Comparison of ENCODE assay signal across 8 cellular contexts in genomic region chr11:9264381-9265210, GRCh38. TPM values are rescaled to one million over a fixed set of nuclear protein-coding genes. Genes with fewer than 3 reads are reported as not detected.
A peak's percentile ranks its signal among the peaks of the same experiment; 100 is the strongest.
DNase-seq lines count a peak whose midpoint lies in the region; ATAC-seq and TF ChIP-seq lines count a peak whose summit lies in the region.

No MANE protein-coding gene starts in this region.

- TF ChIP-seq CTCF in PC-3 (conservative IDR thresholded peaks at IDR 0.05; ENCODE audit: low read depth, low read length) (no peak), glutamatergic neuron (IDR thresholded peaks at IDR 0.05; ENCODE audit: partially characterized antibody, unreplicated experiment) (no peak)

- ATAC-seq in HG02973 (IDR thresholded peaks at IDR 0.05; ENCODE audit: unreplicated experiment) = peak; percentile 23
- peak; percentile 56 for ATAC-seq in PC-3
- peak; percentile 80 for ATAC-seq in aorta (ENCODE audit: low FRiP score)

- peak overlapping the region; percentile 99 for H3K27ac Mint-ChIP-seq in activated naive CD8-positive, alpha-beta T cell
- H3K27ac Mint-ChIP-seq in glutamatergic neuron (ENCODE audit: unreplicated experiment) = peak overlapping the region; percentile 91

- H3K9me3 ChIP-seq in PC-3 (ENCODE audit: low read length) (no peaks in the 10 kb centered on the region), aorta (ENCODE audit: control insufficient read depth, low read length) (no peaks in the 10 kb centered on the region)

- peaks cover 52% of the 10 kb centered on the region for H3K79me2 ChIP-seq in PC-3 (ENCODE audit: low read length)

- H3K4me3 ChIP-seq in PC-3 (ENCODE audit: low read length) (peak overlapping the region; percentile 80), aorta (ENCODE audit: low read length in 2 of 2) (peak overlapping the region; percentile 76 to 100)

- H3K27me3 ChIP-seq in PC-3 (ENCODE audit: low read length) (no peaks in the 10 kb centered on the region), aorta (ENCODE audit: control insufficient read depth in 1 of 2, insufficient read depth in 2 of 2, low read length in 1 of 2) (no peaks in the 10 kb centered on the region)

- H3K9ac ChIP-seq in PC-3 (ENCODE audit: low read length) = peak overlapping the region; percentile 79

- BruUV-seq in PC-3 (replicated peaks; lab: Mats Ljungman, UMichigan) = TSS peak; percentile 76

- no peaks in the 10 kb centered on the region; the same call in 1 of the 2 replicates for H3K4me1 ChIP-seq in PC-3 (ENCODE audit: insufficient read depth, low read length)
- H3K4me1 ChIP-seq in aorta (ENCODE audit: control insufficient read depth in 1 of 2, insufficient read depth in 2 of 2, low read length in 2 of 2) = no peaks in the 10 kb centered on the region

- intact Hi-C loops in PC-3 (cut with micrococcal nuclease) = loop anchor here (10.0 kb wide), 1 partner anchor 100 kb away; no protein-coding TSS in a partner anchor
- intact Hi-C loops in aorta (cut with DNase I) = loop anchor here in 1 of 2 donors (5.0 to 10.0 kb wide), 2 partner anchors 90 to 243 kb away; no protein-coding TSS in a partner anchor

- WGBS in aorta, 2 donors = 1% methylated on average over 67 to 75 of the region's 75 CpGs

- CTCF ChIA-PET in PC-3 (lab: Charles Lee) = interaction anchor here (0.6 to 0.7 kb wide), 2 partner anchors 121 to 350 kb away, joined by 3 to 13 read pairs; no protein-coding TSS in a partner anchor

- H3F3A ChIP-seq in PC-3 (ENCODE audit: low read length, unreplicated experiment) = no peaks in the 10 kb centered on the region

- H3K36me3 Mint-ChIP-seq in activated naive CD8-positive, alpha-beta T cell = peaks cover 2% of the 10 kb centered on the region
- no peaks in the 10 kb centered on the region for H3K36me3 Mint-ChIP-seq in glutamatergic neuron (ENCODE audit: unreplicated experiment)

- peak overlapping the region; percentile 84 for H3K4me2 ChIP-seq in PC-3 (ENCODE audit: low read length)

- H3K4me3 Mint-ChIP-seq in activated naive CD8-positive, alpha-beta T cell = peak overlapping the region; percentile 96
- H3K4me3 Mint-ChIP-seq in glutamatergic neuron (ENCODE audit: unreplicated experiment) = peak overlapping the region; percentile 94

- H3K9me3 Mint-ChIP-seq in activated naive CD8-positive, alpha-beta T cell (ENCODE audit: low read depth) = no peaks in the 10 kb centered on the region
- peaks cover 12% of the 10 kb centered on the region for H3K9me3 Mint-ChIP-seq in glutamatergic neuron (ENCODE audit: unreplicated experiment)

- H3K36me3 ChIP-seq in PC-3 (ENCODE audit: low read depth, low read length) (no peaks in the 10 kb centered on the region), aorta (ENCODE audit: control insufficient read depth in 1 of 2, insufficient read depth in 2 of 2, low read length in 1 of 2) (no peaks in the 10 kb centered on the region)

- H4K20me1 ChIP-seq in PC-3 (ENCODE audit: low read length) = no peaks in the 10 kb centered on the region

- POLR2A ChIA-PET in PC-3 (lab: Charles Lee; ENCODE audit: unreplicated experiment) = interaction anchor here (0.6 to 1.1 kb wide), 3 partner anchors 8 to 49 kb away, joined by 3 to 4 read pairs (median 3); no protein-coding TSS in a partner anchor

- H3K27ac ChIP-seq in PC-3 (ENCODE audit: low read length) = no peak overlapping the region
- peak overlapping the region; percentile 84 to 98 for H3K27ac ChIP-seq in aorta (ENCODE audit: low read depth in 1 of 2, low read length in 2 of 2)

- peak; percentile 6 for DNase-seq in NCI-H1694 treated with DMSO at 0.1 percent for 48 hours (lab: John Stamatoyannopoulos, UW)
- no peak for DNase-seq in NCI-H1694 (lab: John Stamatoyannopoulos, UW)
- peak; percentile 53 for DNase-seq in PC-3
- peak; percentile 44 for DNase-seq in glutamatergic neuron
- DNase-seq in non-pigmented ciliary epithelial cell (ENCODE audit: low read depth) = peak; percentile 41
- peak; percentile 84 to 86 for DNase-seq in aorta

- H2AFZ ChIP-seq in PC-3 (ENCODE audit: low read length) = peak overlapping the region; percentile 80

- H3K9me2 ChIP-seq in PC-3 (replicated peaks; ENCODE audit: low read length) = no peaks in the 10 kb centered on the region

- peaks cover 43% of the 10 kb centered on the region for H3K4me1 Mint-ChIP-seq in activated naive CD8-positive, alpha-beta T cell (ENCODE audit: low read depth)
- H3K4me1 Mint-ChIP-seq in glutamatergic neuron (ENCODE audit: low read depth, unreplicated experiment) = peaks cover 21% of the 10 kb centered on the region

- H3K27me3 Mint-ChIP-seq in activated naive CD8-positive, alpha-beta T cell = no peaks in the 10 kb centered on the region
- peaks cover 13% of the 10 kb centered on the region for H3K27me3 Mint-ChIP-seq in glutamatergic neuron (ENCODE audit: unreplicated experiment)

RNA-seq across cellular contexts. Expression of gene DENND5A, which starts 0.6 kb away (rescaled TPM):
- total RNA-seq in PC-3 (2014; rRNA removed) = 37.7 and 46.9 TPM in 2 replicates
- 155 TPM for total RNA-seq in glutamatergic neuron (ENCODE audit: unreplicated experiment)
- 100 to 1,000 TPM; 129 to 155 TPM for total RNA-seq in aorta
- 10 to 100 TPM; 56.0 to 63.5 TPM for polyA plus RNA-seq in aorta

RNA-seq across cellular contexts. Expression of gene TMEM41B, which starts 49.8 kb away (rescaled TPM):
- total RNA-seq in PC-3 (2014; rRNA removed) = 83.6 and 87.6 TPM in 2 replicates
- total RNA-seq in glutamatergic neuron (ENCODE audit: unreplicated experiment) = 43.6 TPM
- total RNA-seq in aorta = 10 to 100 TPM; 28.8 to 31.4 TPM
- 10 to 100 TPM in 1 of 2 donors, 1 to 10 TPM in 1; 2.3 to 23.3 TPM for polyA plus RNA-seq in aorta

Comparison
In these comparisons a context has a peak if more than half of its experiments do, and no peak if none do; other contexts are left out.
1. ATAC-seq: peak in every context shown above with its lines; median percentile 80 in aorta; 56 in PC-3; 23 in HG02973.